Comparison of ENCODE assay signal across 32 cellular contexts in the genomic region with DNA sequence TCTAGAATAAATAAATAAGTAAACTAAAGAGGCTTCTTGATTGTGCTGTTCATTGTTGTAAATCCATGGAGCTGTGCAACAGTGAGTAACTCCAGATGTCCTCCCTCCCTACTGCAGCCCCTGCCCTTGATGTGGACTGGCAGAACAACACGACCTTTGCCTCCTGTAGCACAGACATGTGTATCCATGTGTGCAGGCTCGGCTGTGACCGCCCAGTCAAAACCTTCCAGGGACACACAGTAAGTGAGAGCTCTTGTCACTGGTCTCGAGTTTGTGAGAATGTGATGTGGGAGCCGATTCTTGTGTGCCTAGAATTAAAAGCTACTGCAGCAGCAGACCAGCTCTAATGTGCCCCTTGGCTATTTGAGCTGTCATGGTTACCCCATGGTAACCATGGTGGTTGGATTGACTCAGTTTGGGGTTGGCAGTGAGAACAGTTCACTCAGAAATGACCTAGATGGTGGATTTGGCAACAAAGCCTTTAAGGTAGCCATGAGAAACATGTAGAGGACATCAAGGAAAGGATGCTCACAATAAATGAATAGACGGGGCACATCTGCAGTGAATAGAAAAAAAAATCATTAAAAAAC.
"Had no signal": no experiment of that assay in that cellular context is flagged by ENCODE, and none has a peak within 500 bp of the region (broad histone marks: within the 10 kb centered on the region; RNA-seq: fewer than 3 reads in every experiment).

No MANE protein-coding gene starts in this region.

- H3K4me1 ChIP-seq: lower lobe of right lung, neural progenitor cell, parathyroid adenoma, right atrium auricular region, right lobe of liver had no signal

- H3K27me3 ChIP-seq: left lung, neural progenitor cell, neutrophil, right atrium auricular region, right lobe of liver, suprapubic skin, tibial artery, upper lobe of right lung had no signal

- H3K36me3 Mint-ChIP-seq: natural killer cell had no signal

- H3K36me3 ChIP-seq: neural progenitor cell, upper lobe of right lung had no signal

- H3K9me3 Mint-ChIP-seq: natural killer cell; stimulated activated memory B cell treated with anti-CD40 and anti-IgM and Interleukin-4, amounts not matched to agents 10 μg/mL and 1 μg/mL and 100 μg/mL, for 72 hours had no signal

- H3K9ac ChIP-seq: neural progenitor cell, parathyroid adenoma had no signal

- H3K27ac Mint-ChIP-seq: mesothelial cell of epicardium; natural killer cell; nephron progenitor cell; neural progenitor cell; progenitor cell of endocrine pancreas; stimulated activated memory B cell treated with anti-CD40 and anti-IgM and Interleukin-4, amounts not matched to agents 10 μg/mL and 1 μg/mL and 100 μg/mL, for 72 hours had no signal

- H3K4me3 ChIP-seq: left lung, lower lobe of right lung, neural progenitor cell, right atrium auricular region, right lobe of liver, smooth muscle cell, suprapubic skin, thoracic aorta, tibial artery, upper lobe of right lung had no signal

- DNase-seq: hippocampal formation; kidney glomerular epithelial cell; left cardiac atrium; left lung; lower lobe of right lung; mammary epithelial cell; mesendoderm; naive B cell; natural killer cell; nephron progenitor cell; occipital lobe; stimulated activated CD4-positive, alpha-beta T cell treated with anti-CD3 and anti-CD28 coated beads, Interleukin-1b, Interleukin-23, amount 100 ng/mL, for 48 hours; stimulated activated CD4-positive, alpha-beta T cell treated with anti-CD3 and anti-CD28 coated beads, Interleukin-2, amount 100 ng/mL, for 48 hours; stimulated activated CD4-positive, alpha-beta T cell treated with anti-CD3 and anti-CD28 coated beads, Interleukin-4, amount 100 ng/mL, for 4 hours; stimulated activated CD8-positive, alpha-beta memory T cell treated with anti-CD3 and anti-CD28 coated beads, Interleukin-4, amount 100 ng/mL, for 48 hours; stimulated activated naive CD4-positive, alpha-beta T cell treated with Interleukin-2 at 50 U/mL for 16 hours; tibial artery; trophoblast cell; upper lobe of right lung had no signal

- H3K4me3 Mint-ChIP-seq: mesothelial cell of epicardium; naive B cell; natural killer cell; nephron progenitor cell; neural progenitor cell; stimulated activated memory B cell treated with anti-CD40 and anti-IgM and Interleukin-4, amounts not matched to agents 10 μg/mL and 1 μg/mL and 100 μg/mL, for 72 hours had no signal

- H3K79me2 ChIP-seq: parathyroid adenoma had no signal

- ATAC-seq: left cardiac atrium; left lung; lower lobe of right lung; natural killer cell; right lobe of liver; stimulated activated memory B cell treated with anti-CD40 and anti-IgM and Interleukin-4, amounts not matched to agents 10 μg/mL and 1 μg/mL and 100 μg/mL, for 72 hours; upper lobe of right lung had no signal

- H3K4me2 ChIP-seq: neural progenitor cell, smooth muscle cell had no signal

- FAIRE-seq: keratinocyte, urothelium cell line had no signal

- H3K27ac ChIP-seq: left lung, lower lobe of right lung, neural progenitor cell, neutrophil, parathyroid adenoma, right atrium auricular region, right lobe of liver, suprapubic skin, thoracic aorta, tibial artery, upper lobe of right lung had no signal

- H2AFZ ChIP-seq: neural progenitor cell, parathyroid adenoma had no signal

- H3K9me3 ChIP-seq: left lung, lower lobe of right lung, neutrophil, right lobe of liver, suprapubic skin, thoracic aorta, upper lobe of right lung had no signal

- H3K27me3 Mint-ChIP-seq: naive B cell; progenitor cell of endocrine pancreas; stimulated activated memory B cell treated with anti-CD40 and anti-IgM and Interleukin-4, amounts not matched to agents 10 μg/mL and 1 μg/mL and 100 μg/mL, for 72 hours had no signal
